9 cellular contexts compared by ENCODE assay signal in the genomic region with DNA sequence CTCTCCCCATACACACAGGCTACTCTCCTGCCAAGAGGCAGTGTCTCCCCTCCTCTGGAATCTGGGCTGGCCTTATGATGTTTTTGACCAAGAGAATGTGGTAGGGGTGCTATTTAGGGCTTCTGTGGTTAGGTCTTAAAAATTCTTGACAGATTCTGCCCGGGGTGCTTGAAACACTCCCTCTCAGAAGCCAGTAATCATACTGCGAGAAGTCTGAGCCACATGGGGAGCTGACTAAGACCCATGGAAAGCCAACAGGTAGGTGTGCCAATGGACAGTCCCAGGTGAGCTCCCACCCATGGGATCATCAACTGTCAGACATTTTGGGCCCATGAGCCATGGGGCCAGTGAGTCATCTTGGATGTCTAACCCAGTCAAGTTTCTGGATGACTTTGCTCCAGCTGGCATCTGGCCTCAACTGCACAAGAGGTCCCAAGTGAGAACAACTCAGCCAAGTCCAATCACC.
DNase-seq lines count a peak whose midpoint lies in the region; ATAC-seq and FAIRE-seq lines count a peak whose summit lies in the region.
"Had no signal": no experiment of that assay in that cellular context is flagged by ENCODE, and none has a peak within 500 bp of the region (broad histone marks: within the 10 kb centered on the region; RNA-seq: fewer than 3 reads in every experiment).

No MANE protein-coding gene starts in this region.

- peaks cover 4% of the 10 kb centered on the region for H3K36me3 Mint-ChIP-seq in activated naive CD4-positive, alpha-beta T cell treated with anti-CD3 and anti-CD28 coated beads for 36 hours (ENCODE audit: low read depth)
- H3K36me3 Mint-ChIP-seq in activated T-helper 17 cell treated with anti-CD3 and anti-CD28 coated beads, Interleukin-2, amount 50 U/mL, for 72 hours (ENCODE audit: low read depth) = no peaks in the 10 kb centered on the region
- no peaks in the 10 kb centered on the region for H3K36me3 Mint-ChIP-seq in stimulated activated naive B cell treated with anti-CD40 and anti-IgM and Interleukin-4, amounts not matched to agents 10 μg/mL and 1 μg/mL and 100 μg/mL, for 72 hours

- peak; percentile 72 for DNase-seq in activated naive CD4-positive, alpha-beta T cell treated with anti-CD3 and anti-CD28 coated beads for 36 hours
- no peak for DNase-seq in activated naive CD4-positive, alpha-beta T cell (lab: John Stamatoyannopoulos, UW)
- DNase-seq in stimulated activated naive B cell treated with anti-CD40 and anti-IgM and Interleukin-4, amounts not matched to agents 10 μg/mL and 1 μg/mL and 100 μg/mL, for 72 hours = no peak
- DNase-seq in NCI-H82 treated with DMSO at 0.1 percent for 48 hours (lab: John Stamatoyannopoulos, UW; ENCODE audit: unreplicated experiment) (no peak), RCC 7860 (ENCODE audit: low spot score) (no peak), NCI-H146 treated with DMSO at 0.1 percent for 48 hours (lab: John Stamatoyannopoulos, UW; ENCODE audit: unreplicated experiment) (no peak)
- DNase-seq: hippocampal formation had no signal

- H3K9me3 Mint-ChIP-seq in activated naive CD4-positive, alpha-beta T cell treated with anti-CD3 and anti-CD28 coated beads for 36 hours = no peaks in the 10 kb centered on the region
- peaks cover 4% of the 10 kb centered on the region for H3K9me3 Mint-ChIP-seq in activated T-helper 17 cell treated with anti-CD3 and anti-CD28 coated beads, Interleukin-2, amount 50 U/mL, for 72 hours
- H3K9me3 Mint-ChIP-seq in stimulated activated naive B cell treated with anti-CD40 and anti-IgM and Interleukin-4, amounts not matched to agents 10 μg/mL and 1 μg/mL and 100 μg/mL, for 72 hours = peaks cover 0 to 2% of the 10 kb centered on the region in 2 donors

- H3K4me1 Mint-ChIP-seq in activated naive CD4-positive, alpha-beta T cell treated with anti-CD3 and anti-CD28 coated beads for 36 hours (ENCODE audit: low read depth) = peaks cover 29% of the 10 kb centered on the region
- peaks cover 8% of the 10 kb centered on the region for H3K4me1 Mint-ChIP-seq in activated T-helper 17 cell treated with anti-CD3 and anti-CD28 coated beads, Interleukin-2, amount 50 U/mL, for 72 hours
- no peaks in the 10 kb centered on the region for H3K4me1 Mint-ChIP-seq in stimulated activated naive B cell treated with anti-CD40 and anti-IgM and Interleukin-4, amounts not matched to agents 10 μg/mL and 1 μg/mL and 100 μg/mL, for 72 hours

- CTCF ChIA-PET in activated naive CD4-positive, alpha-beta T cell treated with anti-CD3 and anti-CD28 coated beads for 36 hours (lab: Charles Lee) = no interaction called here

- intact Hi-C loops in activated naive CD4-positive, alpha-beta T cell treated with anti-CD3 and anti-CD28 coated beads for 36 hours (cut with micrococcal nuclease) = loop anchor here (1.0 kb wide), 3 partner anchors 35 to 120 kb away; no protein-coding TSS in a partner anchor

- FAIRE-seq in RCC 7860 (lab: Jason Lieb, UNC) = no peak

- no peak overlapping the region for H3K4me3 Mint-ChIP-seq in activated naive CD4-positive, alpha-beta T cell treated with anti-CD3 and anti-CD28 coated beads for 36 hours
- H3K4me3 Mint-ChIP-seq in activated T-helper 17 cell treated with anti-CD3 and anti-CD28 coated beads, Interleukin-2, amount 50 U/mL, for 72 hours = peak overlapping the region; percentile 17
- H3K4me3 Mint-ChIP-seq in stimulated activated naive B cell treated with anti-CD40 and anti-IgM and Interleukin-4, amounts not matched to agents 10 μg/mL and 1 μg/mL and 100 μg/mL, for 72 hours = no peak overlapping the region

- peak; percentile 74 for ATAC-seq in HG02884 (IDR thresholded peaks at IDR 0.05; ENCODE audit: unreplicated experiment)
- ATAC-seq in activated T-helper 17 cell treated with anti-CD3 and anti-CD28 coated beads, Interleukin-2, amount 50 U/mL, for 72 hours (replicated peaks) = peak; percentile 96
- ATAC-seq in stimulated activated naive B cell treated with anti-CD40 and anti-IgM and Interleukin-4, amounts not matched to agents 10 μg/mL and 1 μg/mL and 100 μg/mL, for 72 hours (replicated peaks) = peak; percentile 61 to 78

- H3K27ac Mint-ChIP-seq in activated naive CD4-positive, alpha-beta T cell treated with anti-CD3 and anti-CD28 coated beads for 36 hours = peak overlapping the region; percentile 41
- peak overlapping the region; percentile 31 for H3K27ac Mint-ChIP-seq in activated T-helper 17 cell treated with anti-CD3 and anti-CD28 coated beads, Interleukin-2, amount 50 U/mL, for 72 hours
- H3K27ac Mint-ChIP-seq in stimulated activated naive B cell treated with anti-CD40 and anti-IgM and Interleukin-4, amounts not matched to agents 10 μg/mL and 1 μg/mL and 100 μg/mL, for 72 hours = no peak overlapping the region

- no peaks in the 10 kb centered on the region for H3K27me3 Mint-ChIP-seq in activated naive CD4-positive, alpha-beta T cell treated with anti-CD3 and anti-CD28 coated beads for 36 hours (ENCODE audit: low read depth)
- H3K27me3 Mint-ChIP-seq in activated T-helper 17 cell treated with anti-CD3 and anti-CD28 coated beads, Interleukin-2, amount 50 U/mL, for 72 hours = no peaks in the 10 kb centered on the region
- H3K27me3 Mint-ChIP-seq in stimulated activated naive B cell treated with anti-CD40 and anti-IgM and Interleukin-4, amounts not matched to agents 10 μg/mL and 1 μg/mL and 100 μg/mL, for 72 hours = no peaks in the 10 kb centered on the region
